Comparison of ENCODE assay signal across 13 cellular contexts in the genomic region with DNA sequence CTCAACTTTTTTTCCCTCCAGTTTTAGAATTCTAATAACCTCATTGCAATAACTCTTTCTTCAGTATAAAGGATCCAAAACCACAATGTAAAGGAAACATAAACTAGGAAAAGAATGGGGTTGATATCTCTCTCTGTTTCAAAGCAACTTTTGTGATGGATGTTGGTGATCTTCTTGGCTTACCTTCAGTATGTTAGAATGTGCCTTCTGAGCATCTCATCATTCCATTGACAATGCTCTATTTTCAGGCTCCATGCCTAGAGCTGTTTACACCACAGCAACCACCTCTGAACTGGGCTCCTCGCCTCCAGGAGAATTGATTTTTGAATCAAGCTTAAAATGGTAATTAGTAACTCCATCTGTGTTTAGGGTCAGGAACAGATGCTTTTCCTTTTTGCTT. TPM values are rescaled to one million over a fixed set of nuclear protein-coding genes. Genes with fewer than 3 reads are reported as not detected.
"Had no signal": no experiment of that assay in that cellular context is flagged by ENCODE, and none has a peak within 500 bp of the region (broad histone marks: within the 10 kb centered on the region; RNA-seq: fewer than 3 reads in every experiment).

No MANE protein-coding gene starts in this region.

- H3K27me3 ChIP-seq: right atrium auricular region, sigmoid colon, thyroid gland had no signal

- DNase-seq: immature natural killer cell; mucosa of descending colon; naive thymus-derived CD8-positive, alpha-beta T cell; sigmoid colon; stimulated activated CD4-positive, alpha-beta T cell treated with anti-CD3 and anti-CD28 coated beads, Interleukin-2, amount 100 ng/mL, for 24 hours; stimulated activated CD4-positive, alpha-beta T cell treated with anti-CD3 and anti-CD28 coated beads, Interleukin-4, amount 100 ng/mL, for 4 hours; stimulated activated naive B cell treated with anti-CD40 and anti-IgM and Interleukin-4, amounts not matched to agents 10 μg/mL and 1 μg/mL and 100 μg/mL, for 72 hours; stimulated activated naive CD8-positive, alpha-beta T cell treated with anti-CD3 and anti-CD28 coated beads, Interleukin-15, amount 100 ng/mL, for 72 hours; thyroid gland had no signal

- H3K27ac ChIP-seq: neutrophil, right atrium auricular region, sigmoid colon, skin epidermis, thyroid gland had no signal

- H3K4me3 ChIP-seq: mucosa of descending colon, right atrium auricular region, sigmoid colon, skin epidermis, thyroid gland had no signal

- ATAC-seq: esophagus mucosa; mucosa of descending colon; naive thymus-derived CD8-positive, alpha-beta T cell; stimulated activated naive B cell treated with anti-CD40 and anti-IgM and Interleukin-4, amounts not matched to agents 10 μg/mL and 1 μg/mL and 100 μg/mL, for 72 hours; stimulated activated naive CD8-positive, alpha-beta T cell treated with anti-CD3 and anti-CD28 coated beads, Interleukin-15, amount 100 ng/mL, for 72 hours had no signal

RNA-seq across cellular contexts. Expression of gene NLGN1, which starts 6.6 kb away (rescaled TPM):
- total RNA-seq: naive thymus-derived CD8-positive, alpha-beta T cell had no signal
